13 cellular contexts compared by ENCODE assay signal in genomic region chr15:43519207-43519606, GRCh38. TPM values are rescaled to one million over a fixed set of nuclear protein-coding genes. Genes with fewer than 3 reads are reported as not detected.
A peak's percentile ranks its signal among the peaks of the same experiment; 100 is the strongest.
DNase-seq lines count a peak whose midpoint lies in the region; ATAC-seq and TF ChIP-seq lines count a peak whose summit lies in the region.
"Had no signal": no experiment of that assay in that cellular context is flagged by ENCODE, and none has a peak within 500 bp of the region (broad histone marks: within the 10 kb centered on the region; RNA-seq: fewer than 3 reads in every experiment).

No MANE protein-coding gene starts in this region.

- H3K4me2 ChIP-seq in OCI-LY1 (ENCODE audit: low read length): peak overlapping the region; percentile 84

- peak in 1 of 7 experiments; percentile 41 for DNase-seq in CD8-positive, alpha-beta T cell
- no peak for DNase-seq in foreskin fibroblast
- DNase-seq in pons (ENCODE audit: low spot score): peak; percentile 78
- DNase-seq in GM10266 (ENCODE audit: extremely low spot score): no peak
- no peak for DNase-seq in DMS153 treated with DMSO at 0.1 percent for 48 hours (lab: John Stamatoyannopoulos, UW; ENCODE audit: unreplicated experiment)
- no peak for DNase-seq in NCI-H748 treated with DMSO at 0.1 percent for 48 hours (lab: John Stamatoyannopoulos, UW)
- DNase-seq: activated CD4-positive, alpha-beta T cell treated with anti-CD3 and anti-CD28 coated beads for 36 hours; NCI-H187 treated with DMSO at 0.1 percent for 48 hours; Right ventricle myocardium superior; stimulated activated CD4-positive, alpha-beta T cell treated with anti-CD3 and anti-CD28 coated beads, Interleukin-1b, Interleukin-23, amount 100 ng/mL, for 48 hours had no signal

- no peak overlapping the region for H2AFZ ChIP-seq in OCI-LY1 (ENCODE audit: low read length)

- H3K27me3 Mint-ChIP-seq in CD8-positive, alpha-beta T cell (ENCODE audit: low read depth): peaks cover 16% of the 10 kb centered on the region

- peak overlapping the region; percentile 22 for H3K4me3 Mint-ChIP-seq in CD8-positive, alpha-beta T cell
- H3K4me3 Mint-ChIP-seq: activated CD4-positive, alpha-beta T cell treated with anti-CD3 and anti-CD28 coated beads for 36 hours had no signal

- H3F3A ChIP-seq in OCI-LY1 (ENCODE audit: insufficient read depth, low read length): no peaks in the 10 kb centered on the region

- no peak for TF ChIP-seq CTCF in CD8-positive, alpha-beta T cell (IDR thresholded peaks at IDR 0.05)
- no peak for TF ChIP-seq CTCF in OCI-LY1 (IDR thresholded peaks at IDR 0.05; ENCODE audit: low read length)
- no peak for TF ChIP-seq CTCF in foreskin fibroblast (IDR thresholded peaks at IDR 0.05; ENCODE audit: low read depth, low read length)
- TF ChIP-seq CTCF in GM10266 (IDR thresholded peaks at IDR 0.05; ENCODE audit: control insufficient read depth, insufficient read depth, low read depth, missing control alignments): no peak

- no peak overlapping the region for H3K27ac Mint-ChIP-seq in CD8-positive, alpha-beta T cell
- H3K27ac Mint-ChIP-seq: activated CD4-positive, alpha-beta T cell treated with anti-CD3 and anti-CD28 coated beads for 36 hours; stimulated activated naive CD8-positive, alpha-beta T cell treated with anti-CD3 and anti-CD28 coated beads, Interleukin-15, Interleukin-2, amounts not matched to agents 100 ng/mL and 50 ng/mL, for 24 hours had no signal

- peaks cover 25% of the 10 kb centered on the region for H3K4me1 Mint-ChIP-seq in CD8-positive, alpha-beta T cell (ENCODE audit: low read depth)

- no peaks in the 10 kb centered on the region for H3K9me2 ChIP-seq in OCI-LY1 (ENCODE audit: low read depth, low read length)

- H3K9me3 ChIP-seq in CD8-positive, alpha-beta T cell (ENCODE audit: low read length): no peaks in the 10 kb centered on the region
- no peaks in the 10 kb centered on the region for H3K9me3 ChIP-seq in OCI-LY1 (ENCODE audit: low read length)

- H3K4me1 ChIP-seq in CD8-positive, alpha-beta T cell (ENCODE audit: insufficient read depth, low read length): peaks cover 25% of the 10 kb centered on the region
- H3K4me1 ChIP-seq in OCI-LY1 (ENCODE audit: insufficient read depth, low read length, severe bottlenecking): peaks cover 38% of the 10 kb centered on the region

- intact Hi-C loops in CD8-positive, alpha-beta T cell (cut with DNase I, micrococcal nuclease): loop anchor here (10.0 kb wide), 5 partner anchors 226 to 1244 kb away; partner anchors contain the start of genes ELL3 (in 1 of the 2), GANC (in 1 of the 2), MFAP1 (in 1 of the 2) and PDIA3 (in 1 of the 2)

- no peaks in the 10 kb centered on the region for H3K79me2 ChIP-seq in OCI-LY1 (ENCODE audit: insufficient read depth, low read length)

- POLR2A ChIA-PET in CD8-positive, alpha-beta T cell (lab: Charles Lee): no interaction called here

- H3K9ac ChIP-seq in OCI-LY1 (ENCODE audit: low read length): peak overlapping the region; percentile 70; the same call in 1 of the 2 replicates

- no peaks in the 10 kb centered on the region for H3K27me3 ChIP-seq in CD8-positive, alpha-beta T cell (ENCODE audit: insufficient read depth, low read length)
- no peaks in the 10 kb centered on the region for H3K27me3 ChIP-seq in OCI-LY1 (ENCODE audit: insufficient read depth, low read length)

- H3K9me3 Mint-ChIP-seq in CD8-positive, alpha-beta T cell: no peaks in the 10 kb centered on the region
- H3K9me3 Mint-ChIP-seq: stimulated activated naive CD8-positive, alpha-beta T cell treated with anti-CD3 and anti-CD28 coated beads, Interleukin-15, Interleukin-2, amounts not matched to agents 100 ng/mL and 50 ng/mL, for 24 hours had no signal

- no peaks in the 10 kb centered on the region for H4K20me1 ChIP-seq in OCI-LY1 (ENCODE audit: insufficient read depth, low read length)

- no peak overlapping the region for H3K27ac ChIP-seq in CD8-positive, alpha-beta T cell (ENCODE audit: low read depth, low read length)
- H3K27ac ChIP-seq in OCI-LY1 (ENCODE audit: low read depth, low read length, poor library complexity, severe bottlenecking): peak overlapping the region; percentile 71

- CTCF ChIA-PET in CD8-positive, alpha-beta T cell (lab: Charles Lee): interaction anchor here (0.8 kb wide), 1 partner anchor 30 kb away, joined by 4 read pairs; no protein-coding TSS in a partner anchor

- H3K4me3 ChIP-seq in CD8-positive, alpha-beta T cell (ENCODE audit: low read depth, low read length): no peak overlapping the region
- H3K4me3 ChIP-seq in OCI-LY1 (ENCODE audit: low read depth, low read length, poor library complexity, severe bottlenecking) (peak overlapping the region; percentile 81), foreskin fibroblast (ENCODE audit: low read depth in 1 of 2, low read length in 2 of 2) (peak overlapping the region; percentile 88 to 100)

- no peak for ATAC-seq in CD8-positive, alpha-beta T cell
- ATAC-seq in activated CD4-positive, CD25-positive, alpha-beta regulatory T cell treated with anti-CD3 and anti-CD28 coated beads, Interleukin-2, amount 50 U/mL, for 24 hours: no peak

- H3K36me3 ChIP-seq in CD8-positive, alpha-beta T cell (ENCODE audit: insufficient read depth, low read length): no peaks in the 10 kb centered on the region
- peaks cover 12% of the 10 kb centered on the region; the same call in 1 of the 2 replicates for H3K36me3 ChIP-seq in OCI-LY1 (ENCODE audit: insufficient read depth, low read length)

- no peaks in the 10 kb centered on the region for H3K36me3 Mint-ChIP-seq in CD8-positive, alpha-beta T cell

RNA-seq across cellular contexts. Expression of gene MAP1A, which starts 1.8 kb away (rescaled TPM):
- under 1 TPM; 0.75 to 0.92 TPM for total RNA-seq in CD8-positive, alpha-beta T cell

RNA-seq across cellular contexts. Expression of gene TP53BP1, which starts 26.3 kb away (rescaled TPM):
- 10 to 100 TPM; 54.6 to 59.7 TPM for total RNA-seq in CD8-positive, alpha-beta T cell
